In the genomic region with DNA sequence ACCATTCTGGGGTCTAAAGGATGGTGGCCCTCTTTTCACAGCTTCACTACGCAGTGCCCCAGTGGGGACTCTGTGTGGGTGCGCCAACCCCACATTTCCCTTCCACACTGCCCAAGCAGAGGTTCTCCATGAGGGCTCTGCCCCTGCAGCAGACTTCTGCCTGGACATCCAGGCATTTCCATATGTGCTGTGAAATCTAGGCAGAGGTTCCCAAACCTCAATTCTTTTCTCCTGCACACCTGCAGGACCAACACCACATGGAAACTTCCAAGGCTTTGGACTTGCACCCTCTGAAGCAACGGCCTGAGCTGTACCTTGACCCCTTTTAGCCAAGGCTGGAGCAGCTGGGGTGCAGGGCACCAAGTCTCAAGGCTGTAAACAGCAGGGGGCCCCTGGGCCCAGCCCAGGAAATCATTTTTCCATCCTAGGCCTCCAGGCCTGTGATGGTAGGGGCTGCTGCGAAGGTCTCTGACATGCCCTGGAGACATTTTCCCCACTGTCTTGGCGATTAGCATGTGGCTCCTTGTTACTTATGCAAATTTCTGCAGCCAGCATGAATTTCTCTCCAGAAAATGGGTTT, we compare ENCODE assay signal across 3 cellular contexts.
"Had no signal": no experiment of that assay in that cellular context is flagged by ENCODE, and none has a peak within 500 bp of the region (broad histone marks: within the 10 kb centered on the region; RNA-seq: fewer than 3 reads in every experiment).

No MANE protein-coding gene starts in this region.

- DNase-seq: GDM1, GF-D8 had no signal

- H3K4me3 ChIP-seq: GM12878 had no signal
